In the genomic region with DNA sequence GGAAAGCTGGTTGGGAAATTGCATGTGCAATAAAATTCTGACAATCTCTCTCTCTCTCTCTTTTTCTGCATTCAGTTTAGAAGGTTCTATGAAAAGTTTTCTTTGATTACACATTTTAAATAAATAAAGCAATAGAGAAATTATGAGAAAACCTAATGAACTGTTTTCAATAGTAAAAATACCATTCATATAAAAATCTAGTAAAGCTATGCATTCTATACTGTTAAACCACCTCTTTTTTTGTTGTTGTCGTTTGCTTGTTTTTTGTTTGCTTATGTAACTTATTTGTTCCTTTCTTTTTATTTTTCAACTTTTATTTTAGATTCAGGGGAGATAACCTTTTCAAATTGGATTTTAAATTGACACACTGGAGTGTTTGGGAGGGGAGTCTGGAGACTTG, we compare ENCODE assay signal across 24 cellular contexts. TPM values are rescaled to one million over a fixed set of nuclear protein-coding genes. Genes with fewer than 3 reads are reported as not detected.
DNase-seq lines count a peak whose midpoint lies in the region; ATAC-seq, FAIRE-seq and TF ChIP-seq lines count a peak whose summit lies in the region.
"Had no signal": no experiment of that assay in that cellular context is flagged by ENCODE, and none has a peak within 500 bp of the region (broad histone marks: within the 10 kb centered on the region; RNA-seq: fewer than 3 reads in every experiment).

No MANE protein-coding gene starts in this region.

- H3K27me3 Mint-ChIP-seq in CD8-positive, alpha-beta memory T cell: peaks cover 0 to 16% of the 10 kb centered on the region in 2 donors
- no peaks in the 10 kb centered on the region for H3K27me3 Mint-ChIP-seq in MCF 10A (ENCODE audit: insufficient read depth, unreplicated experiment)

- no peak for ATAC-seq in K562
- ATAC-seq: CD8-positive, alpha-beta T cell; GM23338 had no signal

- H2AFZ ChIP-seq in OCI-LY3 (ENCODE audit: low read depth, low read length): no peak overlapping the region
- H2AFZ ChIP-seq in K562 (ENCODE audit: low read depth, low read length): peak overlapping the region; percentile 94
- H2AFZ ChIP-seq: GM23338 had no signal

- CTCF ChIA-PET in CD8-positive, alpha-beta memory T cell (lab: Charles Lee): interaction anchor here (1.2 kb wide), 1 partner anchor 99 kb away, joined by 3 read pairs; no protein-coding TSS in a partner anchor
- CTCF ChIA-PET in K562 (lab: Yijun Ruan, JAX; ENCODE audit: low intra/inter-chr PET ratio) (no interaction called here), MCF 10A (lab: Yijun Ruan, JAX) (interaction anchor here (0.9 to 2.5 kb wide), 5 partner anchors 15 to 99 kb away, joined by 3 to 17 read pairs (median 9); no protein-coding TSS in a partner anchor)

- no peak overlapping the region for H3K4me3 Mint-ChIP-seq in CD8-positive, alpha-beta memory T cell
- H3K4me3 Mint-ChIP-seq in MCF 10A (ENCODE audit: unreplicated experiment): no peak overlapping the region
- H3K4me3 Mint-ChIP-seq: CD4-positive, CD25-positive, alpha-beta regulatory T cell; CD8-positive, alpha-beta T cell; GM23338; HFFc6 had no signal

- 0% methylated on average over 1 of the region's 1 CpG for WGBS in K562 (ENCODE audit: insufficient coverage, low coverage, missing lambda C conversion rate)

- H3K9me3 Mint-ChIP-seq in CD8-positive, alpha-beta memory T cell: peaks cover 0 to 10% (median 1%) of the 10 kb centered on the region in 5 donors
- peaks cover 11% of the 10 kb centered on the region for H3K9me3 Mint-ChIP-seq in MCF 10A (ENCODE audit: unreplicated experiment)

- peak overlapping the region; percentile 51 for H3K27ac ChIP-seq in CD8-positive, alpha-beta memory T cell (ENCODE audit: low read depth, low read length)
- H3K27ac ChIP-seq in OCI-LY3 (ENCODE audit: low read length) (no peak overlapping the region), K562 (ENCODE audit: extremely low read depth, low read depth, low read length) (peak overlapping the region; percentile 84)
- H3K27ac ChIP-seq: BLaER1, C4-2B had no signal

- TF ChIP-seq CTCF in OCI-LY3 (IDR thresholded peaks at IDR 0.05; ENCODE audit: low read depth, low read length) (no peak), K562 (IDR thresholded peaks at IDR 0.05 in 2 of 3, conservative IDR thresholded peaks at IDR 0.05 in 1 of 3; ENCODE audit: insufficient read depth in 2 of 3, low read depth in 1 of 3, low read length in 3 of 3) (no peak), MCF 10A (IDR thresholded peaks at IDR 0.05; ENCODE audit: unreplicated experiment) (no peak)

- H3K9ac ChIP-seq in OCI-LY3 (ENCODE audit: low read length) (no peak overlapping the region), K562 (ENCODE audit: insufficient read depth in 1 of 2, low read depth in 2 of 2, low read length in 2 of 2) (peak overlapping the region in 1 of 2 experiments; percentile 67; a peak in 2 of 4 replicates)
- H3K9ac ChIP-seq: BLaER1 had no signal

- no peaks in the 10 kb centered on the region for H3K36me3 ChIP-seq in CD8-positive, alpha-beta memory T cell (ENCODE audit: insufficient read depth, low read length)
- peaks cover 15% of the 10 kb centered on the region for H3K36me3 ChIP-seq in OCI-LY3 (replicated peaks; ENCODE audit: low read depth, low read length)
- H3K36me3 ChIP-seq in K562 (ENCODE audit: control insufficient read depth, insufficient read depth, low read length): no peaks in the 10 kb centered on the region
- H3K36me3 ChIP-seq: BLaER1, HAP-1 had no signal

- FAIRE-seq in K562 (lab: Jason Lieb, UNC): no peak
- FAIRE-seq: D721Med, GM12891, GM18507 had no signal

- H3K27ac Mint-ChIP-seq in CD8-positive, alpha-beta memory T cell: no peak overlapping the region
- H3K27ac Mint-ChIP-seq in MCF 10A (ENCODE audit: low read depth, unreplicated experiment): no peak overlapping the region
- H3K27ac Mint-ChIP-seq: CD4-positive, CD25-positive, alpha-beta regulatory T cell; CD8-positive, alpha-beta T cell; GM23338; HFFc6 had no signal

- H3K79me2 ChIP-seq in OCI-LY3 (ENCODE audit: low read length) (no peaks in the 10 kb centered on the region), K562 (ENCODE audit: control insufficient read depth, insufficient read depth, low read length) (no peaks in the 10 kb centered on the region)

- no peak for DNase-seq in CD8-positive, alpha-beta memory T cell
- DNase-seq in K562 (ENCODE audit: extremely low read depth in 1 of 4, low spot score in 3 of 4) (no peak), DMS 273 treated with DMSO at 0.1 percent for 48 hours (lab: John Stamatoyannopoulos, UW) (no peak), OCI-M1 (lab: John Stamatoyannopoulos, UW) (no peak), MCF 10A (ENCODE audit: unreplicated experiment) (no peak)
- DNase-seq: CD4-positive, CD25-positive, alpha-beta regulatory T cell; CD8-positive, alpha-beta T cell; DMS53; DMS79 treated with DMSO at 0.1 percent for 48 hours; GF-D8; HFFc6 had no signal

- no peaks in the 10 kb centered on the region for H3K9me1 ChIP-seq in K562 (ENCODE audit: control insufficient read depth, insufficient read depth, low read length)

- no peaks in the 10 kb centered on the region for H3K27me3 ChIP-seq in CD8-positive, alpha-beta memory T cell (ENCODE audit: insufficient read depth, low read length, poor library complexity, severe bottlenecking)
- H3K27me3 ChIP-seq in OCI-LY3 (ENCODE audit: low read depth, low read length) (no peaks in the 10 kb centered on the region), K562 (ENCODE audit: control insufficient read depth in 2 of 2, insufficient read depth in 2 of 2, low read length in 2 of 2) (peaks cover 0 to 4% of the 10 kb centered on the region in 2 experiments; a peak in 1 of 5 replicates)
- H3K27me3 ChIP-seq: BLaER1 had no signal

- no peaks in the 10 kb centered on the region for H3K4me1 ChIP-seq in CD8-positive, alpha-beta memory T cell (ENCODE audit: insufficient read depth, low read length)
- peaks cover 65% of the 10 kb centered on the region for H3K4me1 ChIP-seq in OCI-LY3 (ENCODE audit: low read length)
- peaks cover 11 to 17% of the 10 kb centered on the region in 2 experiments for H3K4me1 ChIP-seq in K562 (replicated peaks in 1 of 2; ENCODE audit: control insufficient read depth in 2 of 2, insufficient read depth in 2 of 2, low read length in 2 of 2)
- H3K4me1 ChIP-seq: BLaER1, HAP-1 had no signal

- H3K9me3 ChIP-seq in CD8-positive, alpha-beta memory T cell (ENCODE audit: low read length): no peaks in the 10 kb centered on the region
- H3K9me3 ChIP-seq in OCI-LY3 (ENCODE audit: insufficient read depth, low read length) (peaks cover 17% of the 10 kb centered on the region; the same call in 1 of the 2 replicates), K562 (replicated peaks; ENCODE audit: control insufficient read depth, insufficient read depth, low read depth, low read length) (no peaks in the 10 kb centered on the region)
- H3K9me3 ChIP-seq: HAP-1 had no signal

- no peaks in the 10 kb centered on the region for H3K4me1 Mint-ChIP-seq in CD8-positive, alpha-beta memory T cell
- H3K4me1 Mint-ChIP-seq in MCF 10A (ENCODE audit: insufficient read depth, unreplicated experiment): no peaks in the 10 kb centered on the region
- H3K4me1 Mint-ChIP-seq: CD4-positive, CD25-positive, alpha-beta regulatory T cell had no signal

- H3K36me3 Mint-ChIP-seq in CD8-positive, alpha-beta memory T cell: peaks cover 0 to 1% (median 0%) of the 10 kb centered on the region in 3 donors
- H3K36me3 Mint-ChIP-seq in MCF 10A (ENCODE audit: insufficient read depth, unreplicated experiment): no peaks in the 10 kb centered on the region
- H3K36me3 Mint-ChIP-seq: CD4-positive, CD25-positive, alpha-beta regulatory T cell; CD8-positive, alpha-beta T cell had no signal

- TF ChIP-seq EP300 in K562 (IDR thresholded peaks at IDR 0.05; ENCODE audit: low read length): no peak

- intact Hi-C loops in K562 (cut with micrococcal nuclease) (no loop called here), MCF 10A (cut with micrococcal nuclease) (no loop called here)

- BruUV-seq in K562 (replicated peaks; lab: Mats Ljungman, UMichigan): no TSS peak
- BruUV-seq in MCF 10A (replicated peaks; lab: Mats Ljungman, UMichigan): no TSS peak

- H3K4me2 ChIP-seq in OCI-LY3 (ENCODE audit: low read length): peak overlapping the region; percentile 34
- peak overlapping the region; percentile 81 for H3K4me2 ChIP-seq in K562 (ENCODE audit: insufficient read depth, low read length)
- H3K4me2 ChIP-seq: BLaER1 had no signal

- TF ChIP-seq POLR2A in K562 (conservative IDR thresholded peaks at IDR 0.05): no peak

- POLR2A ChIA-PET in CD8-positive, alpha-beta memory T cell (lab: Charles Lee): no interaction called here
- POLR2A ChIA-PET in K562 (lab: Yijun Ruan, JAX) (interaction anchor here (1.0 to 1.7 kb wide), 4 partner anchors 13 to 99 kb away, joined by 3 to 5 read pairs (median 4); no protein-coding TSS in a partner anchor), MCF 10A (lab: Yijun Ruan, JAX) (interaction anchor here (0.7 to 1.2 kb wide), 2 partner anchors 11 to 19 kb away, joined by 3 read pairs; no protein-coding TSS in a partner anchor)

- H3K4me3 ChIP-seq in CD8-positive, alpha-beta memory T cell (ENCODE audit: low read length): no peak overlapping the region
- H3K4me3 ChIP-seq in OCI-LY3 (ENCODE audit: low read length) (no peak overlapping the region), K562 (peak overlapping the region; percentile 13; the same call in 1 of the 2 replicates)
- H3K4me3 ChIP-seq: BLaER1, GM23338, HAP-1 had no signal

- TF ChIP-seq RAD21 in K562 (CRISPR knock-in tag; conservative IDR thresholded peaks at IDR 0.05 in 1 of 2, IDR thresholded peaks at IDR 0.05 in 1 of 2): no peak

- in situ Hi-C loops in K562 (cut with MboI): no loop called here

- H4K20me1 ChIP-seq in OCI-LY3 (ENCODE audit: insufficient read depth, low read length) (no peaks in the 10 kb centered on the region), K562 (replicated peaks; ENCODE audit: control insufficient read depth, insufficient read depth, low read length) (no peaks in the 10 kb centered on the region)
- H4K20me1 ChIP-seq: BLaER1 had no signal

RNA-seq across cellular contexts. Expression of a gene that starts 14.1 kb away (rescaled TPM):
- total RNA-seq in CD8-positive, alpha-beta memory T cell: not detected
- not detected for polyA plus RNA-seq in CD8-positive, alpha-beta memory T cell
- total RNA-seq in K562 (2011; cell fraction: chromatin; rRNA removed; ENCODE audit: low replicate concordance): not detected in 2 replicates
- not detected in 2 replicates for total RNA-seq in K562 (2011; cell fraction: nucleolus; rRNA removed)
- not detected in 2 replicates for total RNA-seq in K562 (2011; cell fraction: nucleoplasm; rRNA removed)
- total RNA-seq in K562 (2014; rRNA removed): not detected in 2 replicates
- not detected in 2 replicates for total RNA-seq in K562 (2014; rRNA removed; fragmentation: Illumina TruSeq; extraction: Trizol)
- not detected in 2 replicates for total RNA-seq in K562 (2015; rRNA removed; fragmentation: Illumina TruSeq; extraction: Trizol)
- total RNA-seq in K562 (2021): not detected in 2 replicates
- polyA plus RNA-seq in K562 (2011; rRNA removed): not detected in 2 replicates
- polyA plus RNA-seq in K562 (2011; cell fraction: cytosol; rRNA removed): not detected in 2 replicates
- not detected in 2 replicates for polyA plus RNA-seq in K562 (2011; cell fraction: nucleus; rRNA removed)
- polyA plus RNA-seq in K562 (2012): not detected in 2 replicates
- not detected in 2 replicates for polyA plus RNA-seq in K562 (2014; fragmentation: Illumina TruSeq; extraction: Trizol)
- not detected for polyA plus RNA-seq in K562 (2014; fragmentation: Nextera tagmentation; extraction: Ambion mirVana)
- not detected in 2 replicates for polyA plus RNA-seq in K562 (2014; rRNA removed)
- not detected in 2 replicates for polyA minus RNA-seq in K562 (2011; rRNA and poly(A)+ RNA removed)
- not detected in 2 replicates for polyA minus RNA-seq in K562 (2011; cell fraction: cytosol; rRNA and poly(A)+ RNA removed)
- not detected in 2 replicates for polyA minus RNA-seq in K562 (2011; cell fraction: nucleus; rRNA and poly(A)+ RNA removed)
- not detected in 2 replicates for total RNA-seq in MCF 10A (2022)
- total RNA-seq: A172; A673; CD4-positive, CD25-positive, alpha-beta regulatory T cell; CD8-positive, alpha-beta T cell; Daoy; G401; GM23338; H4; HFFc6 had no signal
- polyA plus RNA-seq: CD4-positive, CD25-positive, alpha-beta regulatory T cell; GM23338 had no signal

RNA-seq across cellular contexts. Expression of a gene that starts 56.1 kb away (rescaled TPM):
- total RNA-seq in CD8-positive, alpha-beta memory T cell: 1 to 10 TPM; 1.8 to 2.6 TPM
- 3.0 TPM for polyA plus RNA-seq in CD8-positive, alpha-beta memory T cell
- 0.09 TPM in 1 of 2 replicates, not detected in the other for total RNA-seq in K562 (2011; cell fraction: chromatin; rRNA removed; ENCODE audit: low replicate concordance)
- not detected in 2 replicates for total RNA-seq in K562 (2011; cell fraction: nucleolus; rRNA removed)
- total RNA-seq in K562 (2011; cell fraction: nucleoplasm; rRNA removed): not detected in 2 replicates
- total RNA-seq in K562 (2014; rRNA removed): not detected in 2 replicates
- not detected in 2 replicates for total RNA-seq in K562 (2014; rRNA removed; fragmentation: Illumina TruSeq; extraction: Trizol)
- not detected in 2 replicates for total RNA-seq in K562 (2015; rRNA removed; fragmentation: Illumina TruSeq; extraction: Trizol)
- total RNA-seq in K562 (2021): not detected in 2 replicates
- polyA plus RNA-seq in K562 (2011; rRNA removed): not detected in 2 replicates
- polyA plus RNA-seq in K562 (2011; cell fraction: cytosol; rRNA removed): not detected in 2 replicates
- polyA plus RNA-seq in K562 (2011; cell fraction: nucleus; rRNA removed): 0.07 TPM in 1 of 2 replicates, not detected in the other
- polyA plus RNA-seq in K562 (2012): 0.01 and 0.29 TPM in 2 replicates
- not detected in 2 replicates for polyA plus RNA-seq in K562 (2014; fragmentation: Illumina TruSeq; extraction: Trizol)
- not detected for polyA plus RNA-seq in K562 (2014; fragmentation: Nextera tagmentation; extraction: Ambion mirVana)
- not detected in 2 replicates for polyA plus RNA-seq in K562 (2014; rRNA removed)
- not detected in 2 replicates for polyA minus RNA-seq in K562 (2011; rRNA and poly(A)+ RNA removed)
- not detected in 2 replicates for polyA minus RNA-seq in K562 (2011; cell fraction: cytosol; rRNA and poly(A)+ RNA removed)
- not detected in 2 replicates for polyA minus RNA-seq in K562 (2011; cell fraction: nucleus; rRNA and poly(A)+ RNA removed)
- total RNA-seq in MCF 10A (2022): 0.16 and 0.42 TPM in 2 replicates
- total RNA-seq: A673, G401 had no signal
- polyA plus RNA-seq: GM23338 had no signal
